ENCODE assay signal across 10 cellular contexts in the genomic region with DNA sequence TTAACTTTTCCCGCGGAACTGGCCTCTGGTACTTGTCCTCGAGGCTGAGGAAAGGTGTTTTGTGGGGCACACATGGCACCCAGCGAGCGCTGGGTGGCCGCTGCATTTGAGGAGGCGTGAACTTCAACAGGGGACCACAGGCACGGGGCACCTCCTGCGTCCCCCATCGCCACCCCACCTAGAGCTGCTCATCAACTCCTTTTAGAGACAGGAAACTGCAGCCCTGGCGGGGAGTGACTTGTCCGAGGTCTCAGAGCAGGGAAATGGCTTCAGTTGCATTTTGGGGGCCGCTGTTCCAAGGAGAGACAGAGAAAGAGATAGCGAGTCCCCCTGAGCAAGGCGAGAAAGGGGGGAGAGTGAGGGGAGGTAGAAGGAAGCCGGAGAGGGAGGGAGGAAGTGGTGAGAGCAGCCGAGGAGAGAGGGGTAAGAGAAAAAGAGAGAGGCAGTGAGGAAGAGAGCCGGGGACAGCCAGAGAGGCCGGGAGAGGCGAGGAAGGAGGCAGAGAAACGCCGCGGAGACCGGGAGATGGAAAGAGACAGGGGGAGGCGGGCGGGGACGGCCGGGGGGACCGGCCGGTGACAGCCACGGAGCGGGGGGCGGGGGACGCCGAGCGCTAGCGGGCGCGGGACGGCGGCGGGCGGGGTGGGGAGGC. TPM values are rescaled to one million over a fixed set of nuclear protein-coding genes. Genes with fewer than 3 reads are reported as not detected.
DNase-seq lines count a peak whose midpoint lies in the region; ATAC-seq, FAIRE-seq and TF ChIP-seq lines count a peak whose summit lies in the region.
"Had no signal": no experiment of that assay in that cellular context is flagged by ENCODE, and none has a peak within 500 bp of the region (broad histone marks: within the 10 kb centered on the region; RNA-seq: fewer than 3 reads in every experiment).

No MANE protein-coding gene starts in this region.

- H3K9me3 Mint-ChIP-seq in activated naive CD4-positive, alpha-beta T cell treated with anti-CD3 and anti-CD28 coated beads, Interleukin-2, amount 50 U/mL, for 24 hours, result no peaks in the 10 kb centered on the region

- H3K4me3 Mint-ChIP-seq in activated naive CD4-positive, alpha-beta T cell treated with anti-CD3 and anti-CD28 coated beads, Interleukin-2, amount 50 U/mL, for 24 hours, result peak overlapping the region; percentile 89

- 3% methylated on average over 43 of the region's 43 CpGs for WGBS in urinary bladder

- TF ChIP-seq CTCF in VCaP (conservative IDR thresholded peaks at IDR 0.05), result no peak
- no peak for TF ChIP-seq CTCF in kidney (IDR thresholded peaks at IDR 0.05; ENCODE audit: borderline replicate concordance, extremely low read depth, insufficient read depth)

- H3K4me1 ChIP-seq in kidney (ENCODE audit: control insufficient read depth in 1 of 2, insufficient read depth in 1 of 2, low read depth in 1 of 2, low read length in 2 of 2) (peaks cover 0 to 6% of the 10 kb centered on the region in 2 donors), urinary bladder (ENCODE audit: insufficient read depth) (peaks cover 1% of the 10 kb centered on the region)

- intact Hi-C loops in kidney (cut with DNase I), result no loop called here

- DNase-seq in activated naive CD4-positive, alpha-beta T cell (lab: John Stamatoyannopoulos, UW), result no peak
- DNase-seq in kidney (peak; percentile 65), NCI-H446 (lab: John Stamatoyannopoulos, UW) (no peak), caudate nucleus (lab: John Stamatoyannopoulos, UW) (no peak)
- DNase-seq: left cardiac atrium, testis had no signal

- no peak for ATAC-seq in HG03565 (IDR thresholded peaks at IDR 0.05; ENCODE audit: unreplicated experiment)

- H3K9ac ChIP-seq in kidney (ENCODE audit: low read length in 2 of 2), result no peak overlapping the region

- H3K9me3 ChIP-seq in kidney (ENCODE audit: control insufficient read depth in 1 of 2, low read length in 2 of 2), result no peaks in the 10 kb centered on the region
- H3K9me3 ChIP-seq: testis had no signal

- H3K27me3 Mint-ChIP-seq in activated naive CD4-positive, alpha-beta T cell treated with anti-CD3 and anti-CD28 coated beads, Interleukin-2, amount 50 U/mL, for 24 hours, result peaks cover 73% of the 10 kb centered on the region

- peaks cover 30% of the 10 kb centered on the region for H3K4me1 Mint-ChIP-seq in activated naive CD4-positive, alpha-beta T cell treated with anti-CD3 and anti-CD28 coated beads, Interleukin-2, amount 50 U/mL, for 24 hours

- H3K36me3 ChIP-seq in kidney (ENCODE audit: control insufficient read depth in 1 of 2, insufficient read depth in 2 of 2, low read length in 2 of 2), result no peaks in the 10 kb centered on the region
- H3K36me3 ChIP-seq in urinary bladder (ENCODE audit: insufficient read depth), result no peaks in the 10 kb centered on the region

- H3K4me3 ChIP-seq in kidney (ENCODE audit: low read length in 2 of 2), result peak overlapping the region; percentile 4 to 29
- peak overlapping the region; percentile 37 for H3K4me3 ChIP-seq in urinary bladder (ENCODE audit: low read depth, low read length)
- H3K4me3 ChIP-seq: testis had no signal

- H3K27ac ChIP-seq in VCaP (peak overlapping the region; percentile 49; the same call in 1 of the 2 replicates), kidney (ENCODE audit: low read depth in 2 of 2, low read length in 2 of 2) (no peak overlapping the region), urinary bladder (ENCODE audit: low read depth) (no peak overlapping the region), caudate nucleus (ENCODE audit: low read depth, low read length) (no peak overlapping the region)
- H3K27ac ChIP-seq: testis had no signal

- no peak overlapping the region for H3K27ac Mint-ChIP-seq in activated naive CD4-positive, alpha-beta T cell treated with anti-CD3 and anti-CD28 coated beads, Interleukin-2, amount 50 U/mL, for 24 hours

- H3K36me3 Mint-ChIP-seq in activated naive CD4-positive, alpha-beta T cell treated with anti-CD3 and anti-CD28 coated beads, Interleukin-2, amount 50 U/mL, for 24 hours, result no peaks in the 10 kb centered on the region

- no peak for FAIRE-seq in kidney (lab: Jason Lieb, UNC)

RNA-seq across cellular contexts. Expression of a gene that starts 12.5 kb away (rescaled TPM):
- not detected for total RNA-seq in kidney
- polyA plus RNA-seq in kidney (ENCODE audit: insufficient read depth, low read depth, low replicate concordance), result not detected
- not detected for total RNA-seq in urinary bladder
- polyA plus RNA-seq in urinary bladder, result not detected
